ENCODE assay signal across 8 cellular contexts in the genomic region with DNA sequence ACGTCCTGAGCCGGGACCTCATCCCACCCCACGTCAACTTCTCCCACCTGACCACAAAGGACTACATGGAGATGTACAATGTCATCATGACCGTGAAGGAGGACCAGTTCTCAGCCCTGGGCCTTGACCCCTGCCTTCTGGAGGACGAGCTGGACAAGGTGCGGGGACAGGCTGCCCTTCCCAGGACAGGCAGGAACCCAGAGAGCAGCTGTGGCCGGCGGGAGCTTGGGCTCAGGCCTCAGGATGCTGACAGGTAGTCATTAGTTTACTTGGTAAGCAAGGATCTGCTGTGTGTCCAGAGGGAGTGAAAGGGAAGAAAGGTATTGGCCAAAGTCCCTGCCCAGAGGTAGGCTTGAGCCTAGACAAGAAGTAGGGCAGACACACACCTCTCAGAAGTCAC.
"Had no signal": no experiment of that assay in that cellular context is flagged by ENCODE, and none has a peak within 500 bp of the region (broad histone marks: within the 10 kb centered on the region; RNA-seq: fewer than 3 reads in every experiment).

No MANE protein-coding gene starts in this region.

- H3K4me3 ChIP-seq: GM23248, GM23338, HAP-1 had no signal

- H3K36me3 ChIP-seq: HAP-1 had no signal

- DNase-seq: GM23248, GOT3, H7, H9, HCEC 1CT, HFFc6 had no signal

- H3K9me3 ChIP-seq: HAP-1 had no signal

- H3K4me2 ChIP-seq: GM23338 had no signal

- H2AFZ ChIP-seq: GM23248, GM23338 had no signal

- H3K9ac ChIP-seq: GM23248 had no signal

- H3K27ac ChIP-seq: GM23248 had no signal
